Comparison of ENCODE assay signal across 25 cellular contexts in the genomic region with DNA sequence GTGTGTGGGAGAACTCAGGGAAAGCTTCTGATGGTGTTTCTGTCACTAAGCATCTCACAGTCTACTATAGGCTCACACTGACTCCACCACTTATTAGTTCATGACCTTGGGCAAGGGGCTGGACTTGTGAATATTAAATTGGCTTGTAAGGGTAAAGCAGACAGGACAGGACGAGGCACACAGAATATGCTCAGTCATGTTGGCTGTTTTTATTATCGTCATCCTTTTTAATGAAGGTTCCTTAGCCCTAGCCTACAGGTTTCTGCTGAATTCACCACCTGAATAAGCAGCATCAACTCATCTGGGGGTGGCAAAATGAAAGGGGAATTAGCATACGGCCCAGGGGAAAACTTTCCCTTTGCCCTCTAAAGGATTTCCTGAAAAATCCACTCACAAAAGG. TPM values are rescaled to one million over a fixed set of nuclear protein-coding genes. Genes with fewer than 3 reads are reported as not detected.
DNase-seq lines count a peak whose midpoint lies in the region; ATAC-seq and TF ChIP-seq lines count a peak whose summit lies in the region.
"Had no signal": no experiment of that assay in that cellular context is flagged by ENCODE, and none has a peak within 500 bp of the region (broad histone marks: within the 10 kb centered on the region; RNA-seq: fewer than 3 reads in every experiment).

No MANE protein-coding gene starts in this region.

- no peaks in the 10 kb centered on the region for H3K36me3 Mint-ChIP-seq in GM23338 (ENCODE audit: low read depth)
- H3K36me3 Mint-ChIP-seq: natural killer cell had no signal

- H3K36me3 ChIP-seq in GM23338 (ENCODE audit: insufficient read depth) (no peaks in the 10 kb centered on the region), mammary epithelial cell (ENCODE audit: insufficient read depth, low read length) (no peaks in the 10 kb centered on the region), right lobe of liver (no peaks in the 10 kb centered on the region), smooth muscle cell (ENCODE audit: low read depth) (no peaks in the 10 kb centered on the region)
- H3K36me3 ChIP-seq: BE2C, ovary, tibial nerve had no signal

- no peak overlapping the region for H3K9ac ChIP-seq in mammary epithelial cell (ENCODE audit: insufficient read depth, low read length)
- H3K9ac ChIP-seq in smooth muscle cell (ENCODE audit: low read depth): peak overlapping the region; percentile 88

- no peaks in the 10 kb centered on the region for H3K9me3 Mint-ChIP-seq in GM23338
- H3K9me3 Mint-ChIP-seq: natural killer cell; stimulated activated naive CD8-positive, alpha-beta T cell treated with anti-CD3 and anti-CD28 coated beads, Interleukin-15, Interleukin-2, amounts not matched to agents 100 ng/mL and 50 ng/mL, for 24 hours; T-helper 1 cell treated with Interleukin-12 subunit alpha and Interleukin-12 subunit beta and Interleukin-4 antibody, amounts not matched to agents 30 μg/mL and 1 μg/mL, for 36 hours had no signal

- no peaks in the 10 kb centered on the region for H3K9me3 ChIP-seq in mammary epithelial cell (replicated peaks; ENCODE audit: insufficient read depth, low read length)
- H3K9me3 ChIP-seq in right lobe of liver: no peaks in the 10 kb centered on the region
- no peaks in the 10 kb centered on the region for H3K9me3 ChIP-seq in smooth muscle cell (replicated peaks; ENCODE audit: low read depth)
- H3K9me3 ChIP-seq: BE2C, ovary, tibial nerve had no signal

- WGBS in mammary epithelial cell (ENCODE audit: low coverage, missing lambda C conversion rate): 10% methylated on average over 3 of the region's 3 CpGs
- WGBS in right lobe of liver (ENCODE audit: insufficient coverage, low coverage, low lambda C conversion rate, missing lambda C conversion rate): 60% methylated on average over 1 of the region's 3 CpGs
- 65% methylated on average over 3 of the region's 3 CpGs for WGBS in smooth muscle cell (ENCODE audit: low lambda C conversion rate)

- dilution Hi-C loops in mammary epithelial cell (cut with HindIII; ENCODE audit: low sequenced_read_pairs): no loop called here

- H3K27ac ChIP-seq in GM23338 (ENCODE audit: low read depth): no peak overlapping the region
- H3K27ac ChIP-seq in mammary epithelial cell (ENCODE audit: insufficient read depth, low read depth, low read length): peak overlapping the region; percentile 8
- peak overlapping the region in 2 of 3 donors; percentile 45 to 57 for H3K27ac ChIP-seq in right lobe of liver
- peak overlapping the region; percentile 92 for H3K27ac ChIP-seq in smooth muscle cell (ENCODE audit: low read depth)
- H3K27ac ChIP-seq: ovary, SK-N-MC had no signal

- no peaks in the 10 kb centered on the region for H3K79me2 ChIP-seq in GM23338 (replicated peaks; ENCODE audit: insufficient read depth)
- no peaks in the 10 kb centered on the region for H3K79me2 ChIP-seq in mammary epithelial cell (ENCODE audit: insufficient read depth, low read length)
- no peaks in the 10 kb centered on the region for H3K79me2 ChIP-seq in smooth muscle cell (ENCODE audit: low read depth)

- intact Hi-C loops in mammary epithelial cell (cut with micrococcal nuclease): no loop called here
- intact Hi-C loops in right lobe of liver (cut with DNase I): loop anchor here in 1 of 2 donors (5.0 kb wide), 1 partner anchor 60 kb away; no protein-coding TSS in a partner anchor

- BruUV-seq in mammary epithelial cell (replicated peaks; lab: Mats Ljungman, UMichigan): no TSS peak

- ATAC-seq in GM23338 (no peak), right lobe of liver (peak in 1 of 4 donors; percentile 2)
- ATAC-seq in stimulated activated naive CD8-positive, alpha-beta T cell treated with anti-CD3 and anti-CD28 coated beads, Interleukin-15, Interleukin-2, amounts not matched to agents 100 U/mL and 50 U/mL, for 24 hours: no peak
- ATAC-seq: natural killer cell, sciatic nerve had no signal

- no peak overlapping the region for H3K4me2 ChIP-seq in GM23338
- H3K4me2 ChIP-seq in mammary epithelial cell (ENCODE audit: insufficient read depth, low read depth, low read length): peak overlapping the region; percentile 42
- H3K4me2 ChIP-seq in smooth muscle cell: peak overlapping the region; percentile 45

- no peaks in the 10 kb centered on the region for H4K20me1 ChIP-seq in GM23338 (replicated peaks; ENCODE audit: insufficient read depth)
- no peaks in the 10 kb centered on the region for H4K20me1 ChIP-seq in mammary epithelial cell (ENCODE audit: insufficient read depth, low read length)
- H4K20me1 ChIP-seq in smooth muscle cell (ENCODE audit: low read depth): no peaks in the 10 kb centered on the region

- in situ Hi-C loops in mammary epithelial cell (cut with MboI; ENCODE audit: low sequenced_read_pairs in 2 of 2): no loop called here

- TF ChIP-seq CTCF in GM23338 (conservative IDR thresholded peaks at IDR 0.05; ENCODE audit: low read depth in 2 of 2) (no peak), mammary epithelial cell (conservative IDR thresholded peaks at IDR 0.05 in 1 of 2, IDR thresholded peaks at IDR 0.05 in 1 of 2; ENCODE audit: extremely low read depth in 1 of 2, insufficient read depth in 1 of 2, low read depth in 1 of 2, low read length in 2 of 2) (no peak), right lobe of liver (IDR thresholded peaks at IDR 0.05) (no peak), smooth muscle cell (IDR thresholded peaks at IDR 0.05; ENCODE audit: borderline replicate concordance, insufficient read depth, poor library complexity, severe bottlenecking) (no peak)

- H3K27me3 Mint-ChIP-seq in GM23338 (ENCODE audit: insufficient read depth, low read depth, poor library complexity): peaks cover 4% of the 10 kb centered on the region

- no peak overlapping the region for H2AFZ ChIP-seq in GM23338
- H2AFZ ChIP-seq in mammary epithelial cell (ENCODE audit: low read depth, low read length): peak overlapping the region; percentile 86
- peak overlapping the region; percentile 59 for H2AFZ ChIP-seq in smooth muscle cell (ENCODE audit: low read depth)

- no peaks in the 10 kb centered on the region for H3K27me3 ChIP-seq in GM23338 (ENCODE audit: insufficient read depth)
- H3K27me3 ChIP-seq in mammary epithelial cell (ENCODE audit: insufficient read depth, low read length): no peaks in the 10 kb centered on the region
- no peaks in the 10 kb centered on the region for H3K27me3 ChIP-seq in right lobe of liver
- no peaks in the 10 kb centered on the region for H3K27me3 ChIP-seq in smooth muscle cell (ENCODE audit: low read depth)
- H3K27me3 ChIP-seq: BE2C, ovary, tibial nerve had no signal

- CTCF ChIA-PET in mammary epithelial cell (lab: Charles Lee; ENCODE audit: low non-redundant PET): no interaction called here

- H3K27ac Mint-ChIP-seq in GM23338: peak overlapping the region; percentile 57; the same call in 1 of the 2 replicates
- H3K27ac Mint-ChIP-seq: natural killer cell; stimulated activated naive CD8-positive, alpha-beta T cell treated with anti-CD3 and anti-CD28 coated beads, Interleukin-15, Interleukin-2, amounts not matched to agents 100 ng/mL and 50 ng/mL, for 24 hours; T-helper 1 cell treated with Interleukin-12 subunit alpha and Interleukin-12 subunit beta and Interleukin-4 antibody, amounts not matched to agents 30 μg/mL and 1 μg/mL, for 36 hours had no signal

- DNase-seq in GM23338 (ENCODE audit: low spot score) (no peak), mammary epithelial cell (peak; percentile 32), right lobe of liver (no peak), smooth muscle cell (lab: John Stamatoyannopoulos, UW; ENCODE audit: unreplicated experiment) (no peak), NCI-H187 treated with DMSO at 0.1 percent for 48 hours (lab: John Stamatoyannopoulos, UW) (no peak), HCEC 1CT (no peak)
- no peak for DNase-seq in stimulated activated naive CD8-positive, alpha-beta T cell treated with anti-CD3 and anti-CD28 coated beads, Interleukin-15, Interleukin-2, amounts not matched to agents 100 U/mL and 50 U/mL, for 24 hours
- no peak for DNase-seq in activated CD4-positive, CD25-positive, alpha-beta regulatory T cell (lab: John Stamatoyannopoulos, UW)
- DNase-seq: activated CD4-positive, alpha-beta T cell treated with anti-CD3 and anti-CD28 coated beads for 48 hours; activated naive CD4-positive, alpha-beta T cell; activated T-cell treated with anti-CD3 and anti-CD28 coated beads, Interleukin-2, amount 50 U/mL, for 48 hours; BE2C; DMS79; GOT3; natural killer cell; NCI-H1048; NCI-H1694 treated with DMSO at 0.1 percent for 48 hours; NCI-H774; ovary had no signal

- H3K4me3 ChIP-seq in GM23338 (no peak overlapping the region), mammary epithelial cell (replicated peaks in 1 of 3; ENCODE audit: insufficient read depth in 1 of 3, low read depth in 2 of 3, low read length in 3 of 3) (no peak overlapping the region), right lobe of liver (no peak overlapping the region), smooth muscle cell (no peak overlapping the region)
- H3K4me3 ChIP-seq: ovary, SK-N-MC, tibial nerve had no signal

- H3F3A ChIP-seq in GM23338 (replicated peaks; ENCODE audit: low read depth) (no peaks in the 10 kb centered on the region), smooth muscle cell (ENCODE audit: low read depth) (peaks cover 30% of the 10 kb centered on the region)

- peaks cover 9% of the 10 kb centered on the region; the same call in 2 of the 3 replicates for H3K4me1 Mint-ChIP-seq in GM23338

- H3K4me3 Mint-ChIP-seq in GM23338: no peak overlapping the region
- H3K4me3 Mint-ChIP-seq: natural killer cell; stimulated activated naive CD8-positive, alpha-beta T cell treated with anti-CD3 and anti-CD28 coated beads, Interleukin-15, Interleukin-2, amounts not matched to agents 100 ng/mL and 50 ng/mL, for 24 hours; T-helper 1 cell treated with Interleukin-12 subunit alpha and Interleukin-12 subunit beta and Interleukin-4 antibody, amounts not matched to agents 30 μg/mL and 1 μg/mL, for 36 hours had no signal

- H3K9me2 ChIP-seq in GM23338 (ENCODE audit: insufficient read depth): no peaks in the 10 kb centered on the region

- no peak for TF ChIP-seq POLR2A in right lobe of liver (IDR thresholded peaks at IDR 0.05)

- H3K4me1 ChIP-seq in GM23338 (ENCODE audit: insufficient read depth): 0 out of 2 replicates have a peak, but pooled peaks cover 4% of the 10 kb centered on the region
- H3K4me1 ChIP-seq in mammary epithelial cell (ENCODE audit: insufficient read depth, low read length): peaks cover 28% of the 10 kb centered on the region
- peaks cover 0 to 47% (median 18%) of the 10 kb centered on the region in 4 donors for H3K4me1 ChIP-seq in right lobe of liver
- peaks cover 39% of the 10 kb centered on the region for H3K4me1 ChIP-seq in smooth muscle cell (ENCODE audit: low read depth)
- H3K4me1 ChIP-seq: BE2C had no signal

TF ChIP-seq in GM23338, 12 proteins besides CTCF, POLR2A, EP300 and RAD21 (continues in another document):
- TF ChIP-seq EZH2 (IDR thresholded peaks at IDR 0.05; ENCODE audit: low read depth, unreplicated experiment) (no peak), EZH2phosphoT487 (IDR thresholded peaks at IDR 0.05; ENCODE audit: unreplicated experiment) (no peak)

RNA-seq across cellular contexts. Expression of a gene that starts 39.6 kb away (rescaled TPM):
- not detected in 2 replicates for total RNA-seq in GM23338 (2014; rRNA removed; shearing (Covaris generic))
- polyA plus RNA-seq in GM23338 (2016; fragmentation: Nextera tagmentation; extraction: Ambion mirVana) (not detected in 2 replicates), mammary epithelial cell (not detected), smooth muscle cell (not detected in 2 replicates)
- total RNA-seq in mammary epithelial cell (not detected), right lobe of liver (100 to 1,000 TPM in 2 of 6 experiments, 10 to 100 TPM in 4; 31.1 to 213 (median 86.1) TPM), smooth muscle cell (not detected in 2 replicates)
- polyA minus RNA-seq in mammary epithelial cell: not detected
- total RNA-seq: mesenteric fat pad had no signal

Comparison
In these comparisons a context has a peak if more than half of its experiments do, and no peak if none do; other contexts are left out.
1. RNA of a gene that starts 39.6 kb away (total RNA-seq): 31.1 to 213 TPM in right lobe of liver; not detected in GM23338, not detected in mammary epithelial cell and not detected in smooth muscle cell; every median in the first group is over 10 times any median in the second.